In the genomic region with DNA sequence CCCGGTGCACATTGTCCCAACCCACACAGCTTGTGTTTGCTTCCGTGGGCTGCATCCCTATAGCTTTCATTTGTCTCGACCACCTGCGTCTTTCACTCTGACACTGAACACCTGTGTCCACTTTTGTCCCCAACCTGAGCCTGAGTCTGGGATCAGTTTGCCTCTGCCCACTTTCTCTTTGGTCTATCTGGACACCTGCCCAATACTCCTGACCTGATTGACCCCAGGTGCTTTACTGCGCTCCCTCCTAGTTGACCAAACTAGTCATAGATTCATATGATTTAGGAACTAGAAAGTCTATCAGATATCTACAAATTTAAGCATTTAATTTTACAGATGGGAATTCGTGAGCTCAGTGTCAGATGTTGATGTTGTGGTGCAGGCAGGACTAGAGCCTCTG, we compare ENCODE assay signal across 13 cellular contexts.
"Had no signal": no experiment of that assay in that cellular context is flagged by ENCODE, and none has a peak within 500 bp of the region (broad histone marks: within the 10 kb centered on the region; RNA-seq: fewer than 3 reads in every experiment).

No MANE protein-coding gene starts in this region.

- DNase-seq: activated CD4-positive, alpha-beta T cell treated with anti-CD3 and anti-CD28 coated beads for 48 hours; activated CD4-positive, alpha-beta T cell treated with anti-CD3 and anti-CD28 coated beads, Interleukin-2, amount 50 U/mL, for 4 hours; activated CD4-positive, CD25-positive, alpha-beta regulatory T cell treated with anti-CD3 and anti-CD28 coated beads, Interleukin-2, amount 50 U/mL, for 72 hours; activated CD8-positive, alpha-beta memory T cell treated with anti-CD3 and anti-CD28 coated beads, Interleukin-2, amount 50 U/mL, for 48 hours; activated CD8-positive, alpha-beta T cell treated with anti-CD3 and anti-CD28 coated beads, Interleukin-2, amount 10 ng/mL, durations not matched to agents 7 days and 5 days; activated naive CD4-positive, alpha-beta T cell treated with anti-CD3 and anti-CD28 coated beads, Interleukin-2, amount 50 U/mL, for 16 hours; activated T-cell treated with anti-CD3 and anti-CD28 coated beads, Interleukin-2, amount 50 U/mL, for 1 hour; cortex of kidney; MM.1S; NCI-H1694 treated with DMSO at 0.1 percent for 48 hours; NCI-H2029 treated with DMSO at 0.1 percent for 48 hours; NCI-H526; RPMI8226 had no signal
